In the genomic region with DNA sequence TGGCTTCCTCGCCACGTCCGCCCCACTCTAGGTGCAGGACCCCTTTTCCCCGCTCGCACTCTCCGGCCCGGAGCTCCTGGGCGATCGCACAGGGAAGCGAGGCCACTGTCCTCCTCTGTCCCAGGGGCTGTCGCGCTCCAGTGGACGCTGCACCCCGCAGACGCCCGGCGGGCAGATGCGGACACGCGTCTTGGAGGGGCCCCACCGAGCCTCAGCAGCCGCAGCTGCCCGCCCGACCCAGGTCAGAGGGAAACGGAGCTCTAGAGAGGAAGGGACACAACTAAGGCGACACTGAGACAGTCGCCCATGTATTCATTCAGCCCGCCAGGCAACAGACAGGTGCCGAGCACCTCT, we compare ENCODE assay signal across 12 cellular contexts. TPM values are rescaled to one million over a fixed set of nuclear protein-coding genes. Genes with fewer than 3 reads are reported as not detected.
DNase-seq lines count a peak whose midpoint lies in the region; ATAC-seq and TF ChIP-seq lines count a peak whose summit lies in the region.
"Had no signal": no experiment of that assay in that cellular context is flagged by ENCODE, and none has a peak within 500 bp of the region (broad histone marks: within the 10 kb centered on the region; RNA-seq: fewer than 3 reads in every experiment).

No MANE protein-coding gene starts in this region.

- peak overlapping the region; percentile 58 for H3K4me3 ChIP-seq in left ventricle myocardium inferior
- peak overlapping the region; percentile 16 for H3K4me3 ChIP-seq in upper lobe of right lung
- H3K4me3 ChIP-seq: lung, PC-9 had no signal

- H3K4me3 Mint-ChIP-seq in dendritic cell treated with granulocyte-macrophage colony-stimulating factor and Interleukin-4, amounts not matched to agents 40 ng/mL and 50 ng/mL, for 4 days = peak overlapping the region; percentile 48
- peak overlapping the region; percentile 57 for H3K4me3 Mint-ChIP-seq in mesothelial cell of epicardium
- no peak overlapping the region for H3K4me3 Mint-ChIP-seq in activated naive CD4-positive, alpha-beta T cell treated with anti-CD3 and anti-CD28 coated beads for 36 hours

- no peak overlapping the region for H3K27ac Mint-ChIP-seq in dendritic cell treated with granulocyte-macrophage colony-stimulating factor and Interleukin-4, amounts not matched to agents 40 ng/mL and 50 ng/mL, for 4 days
- H3K27ac Mint-ChIP-seq in mesothelial cell of epicardium = no peak overlapping the region
- H3K27ac Mint-ChIP-seq in activated naive CD4-positive, alpha-beta T cell treated with anti-CD3 and anti-CD28 coated beads for 36 hours = no peak overlapping the region
- H3K27ac Mint-ChIP-seq: CD8-positive, alpha-beta memory T cell had no signal

- H3K27ac ChIP-seq in left ventricle myocardium inferior (replicated peaks) (no peak overlapping the region), upper lobe of right lung (no peak overlapping the region)
- H3K27ac ChIP-seq: PC-9 had no signal

- H3K9me3 ChIP-seq in left ventricle myocardium inferior (replicated peaks) (peaks cover 30% of the 10 kb centered on the region), upper lobe of right lung (no peaks in the 10 kb centered on the region)

- peaks cover 51% of the 10 kb centered on the region for H3K27me3 Mint-ChIP-seq in dendritic cell treated with granulocyte-macrophage colony-stimulating factor and Interleukin-4, amounts not matched to agents 40 ng/mL and 50 ng/mL, for 4 days
- H3K27me3 Mint-ChIP-seq in mesothelial cell of epicardium (ENCODE audit: low read depth) = peaks cover 81% of the 10 kb centered on the region
- H3K27me3 Mint-ChIP-seq in activated naive CD4-positive, alpha-beta T cell treated with anti-CD3 and anti-CD28 coated beads for 36 hours (ENCODE audit: low read depth) = peaks cover 52% of the 10 kb centered on the region

- H3K9me3 Mint-ChIP-seq in dendritic cell treated with granulocyte-macrophage colony-stimulating factor and Interleukin-4, amounts not matched to agents 40 ng/mL and 50 ng/mL, for 4 days = no peaks in the 10 kb centered on the region
- H3K9me3 Mint-ChIP-seq in mesothelial cell of epicardium = peaks cover 16% of the 10 kb centered on the region
- peaks cover 3% of the 10 kb centered on the region for H3K9me3 Mint-ChIP-seq in activated naive CD4-positive, alpha-beta T cell treated with anti-CD3 and anti-CD28 coated beads for 36 hours

- peaks cover 94% of the 10 kb centered on the region for H3K27me3 ChIP-seq in left ventricle myocardium inferior (ENCODE audit: low read depth)
- peaks cover 44% of the 10 kb centered on the region for H3K27me3 ChIP-seq in upper lobe of right lung

- DNase-seq in left ventricle myocardium inferior (no peak), left ventricle myocardium superior (no peak), mesothelial cell of epicardium (ENCODE audit: low spot score in 2 of 2, unreplicated experiment in 2 of 2) (no peak), upper lobe of right lung (no peak)
- DNase-seq in activated naive CD4-positive, alpha-beta T cell treated with anti-CD3 and anti-CD28 coated beads for 36 hours = no peak
- DNase-seq in stimulated activated naive CD4-positive, alpha-beta T cell treated with Interleukin-2 at 50 U/mL for 16 hours (lab: John Stamatoyannopoulos, UW) = no peak
- DNase-seq: CD8-positive, alpha-beta memory T cell had no signal

- intact Hi-C loops in left ventricle myocardium inferior (cut with micrococcal nuclease) = no loop called here
- intact Hi-C loops in left ventricle myocardium superior (cut with micrococcal nuclease) = no loop called here
- intact Hi-C loops in dendritic cell treated with granulocyte-macrophage colony-stimulating factor and Interleukin-4, amounts not matched to agents 40 ng/mL and 50 ng/mL, for 4 days (cut with micrococcal nuclease) = no loop called here
- intact Hi-C loops in upper lobe of right lung (cut with DNase I) = no loop called here
- intact Hi-C loops in activated naive CD4-positive, alpha-beta T cell treated with anti-CD3 and anti-CD28 coated beads for 36 hours (cut with micrococcal nuclease) = no loop called here

- peaks cover 19% of the 10 kb centered on the region for H3K4me1 ChIP-seq in left ventricle myocardium inferior
- peaks cover 11% of the 10 kb centered on the region for H3K4me1 ChIP-seq in upper lobe of right lung

- no peaks in the 10 kb centered on the region for H3K36me3 Mint-ChIP-seq in dendritic cell treated with granulocyte-macrophage colony-stimulating factor and Interleukin-4, amounts not matched to agents 40 ng/mL and 50 ng/mL, for 4 days (ENCODE audit: low read depth)
- H3K36me3 Mint-ChIP-seq in mesothelial cell of epicardium = no peaks in the 10 kb centered on the region
- H3K36me3 Mint-ChIP-seq in activated naive CD4-positive, alpha-beta T cell treated with anti-CD3 and anti-CD28 coated beads for 36 hours (ENCODE audit: low read depth) = no peaks in the 10 kb centered on the region
- H3K36me3 Mint-ChIP-seq: CD8-positive, alpha-beta memory T cell had no signal

- ATAC-seq in left ventricle myocardium superior (no peak), upper lobe of right lung (peak; percentile 5), HG03565 (IDR thresholded peaks at IDR 0.05; ENCODE audit: unreplicated experiment) (no peak)

- no peak for TF ChIP-seq CTCF in left ventricle myocardium inferior (IDR thresholded peaks at IDR 0.05; ENCODE audit: borderline replicate concordance)
- no peak for TF ChIP-seq CTCF in mesothelial cell of epicardium (IDR thresholded peaks at IDR 0.05; ENCODE audit: unreplicated experiment)
- TF ChIP-seq CTCF in upper lobe of right lung (IDR thresholded peaks at IDR 0.05) = no peak

- H3K36me3 ChIP-seq in left ventricle myocardium inferior = no peaks in the 10 kb centered on the region
- no peaks in the 10 kb centered on the region for H3K36me3 ChIP-seq in upper lobe of right lung

- CTCF ChIA-PET in activated naive CD4-positive, alpha-beta T cell treated with anti-CD3 and anti-CD28 coated beads for 36 hours (lab: Charles Lee) = no interaction called here

- H3K4me1 Mint-ChIP-seq in dendritic cell treated with granulocyte-macrophage colony-stimulating factor and Interleukin-4, amounts not matched to agents 40 ng/mL and 50 ng/mL, for 4 days (ENCODE audit: low read depth) = peaks cover 34% of the 10 kb centered on the region
- H3K4me1 Mint-ChIP-seq in mesothelial cell of epicardium = peaks cover 22% of the 10 kb centered on the region
- H3K4me1 Mint-ChIP-seq in activated naive CD4-positive, alpha-beta T cell treated with anti-CD3 and anti-CD28 coated beads for 36 hours (ENCODE audit: low read depth) = peaks cover 16% of the 10 kb centered on the region

RNA-seq across cellular contexts. Expression of a gene that starts 0.7 kb away (rescaled TPM):
- total RNA-seq in left ventricle myocardium inferior (not detected), left ventricle myocardium superior (not detected), mesothelial cell of epicardium (0.18 to 0.47 TPM (median 0.38 TPM) in 3 replicates), upper lobe of right lung (not detected)
- total RNA-seq in activated naive CD4-positive, alpha-beta T cell treated with anti-CD3 and anti-CD28 coated beads for 36 hours = not detected
- total RNA-seq: CD8-positive, alpha-beta memory T cell; HT-29 had no signal

RNA-seq across cellular contexts. Expression of a gene that starts 42.0 kb away (rescaled TPM):
- total RNA-seq in left ventricle myocardium inferior (18.6 TPM), left ventricle myocardium superior (18.7 TPM), mesothelial cell of epicardium (4.5 to 8.1 TPM (median 5.1 TPM) in 3 replicates), upper lobe of right lung (89.0 TPM)
- 10 to 100 TPM; 15.0 to 19.0 TPM for total RNA-seq in activated naive CD4-positive, alpha-beta T cell treated with anti-CD3 and anti-CD28 coated beads for 36 hours
